ENCODE assay signal across 1 cellular context in genomic region chr7:135653285-135654080, GRCh38.
TF ChIP-seq lines count a peak whose summit lies in the region.

No MANE protein-coding gene starts in this region.

TF ChIP-seq in HEK293, 187 proteins besides CTCF, POLR2A, EP300 and RAD21 (continued from another document):
- TF ChIP-seq ZNF776 (tag by site-specific recombination; IDR thresholded peaks at IDR 0.05; ENCODE audit: borderline replicate concordance) (no peak), TCF7L2 (IDR thresholded peaks at IDR 0.05; ENCODE audit: borderline replicate concordance, low read depth, low read length) (no peak), REST (tag by site-specific recombination; IDR thresholded peaks at IDR 0.05) (peak; percentile 84), ZXDB (tag by site-specific recombination; IDR thresholded peaks at IDR 0.05) (peak; percentile 88), TRIM28 (IDR thresholded peaks at IDR 0.05; ENCODE audit: borderline replicate concordance, low read length) (no peak), YY1 (tag by site-specific recombination; IDR thresholded peaks at IDR 0.05) (no peak), ZNF473 (tag by site-specific recombination; IDR thresholded peaks at IDR 0.05) (no peak), ZNF548 (tag by site-specific recombination; IDR thresholded peaks at IDR 0.05) (no peak), ZNF654 (tag by site-specific recombination; IDR thresholded peaks at IDR 0.05; ENCODE audit: low read depth) (peak; percentile 48), SP7 (tag by site-specific recombination; IDR thresholded peaks at IDR 0.05) (no peak), ZNF138 (tag by site-specific recombination; IDR thresholded peaks at IDR 0.05; ENCODE audit: borderline replicate concordance) (peak; percentile 90; the same call in 1 of the 2 replicates), RBAK (tag by site-specific recombination; IDR thresholded peaks at IDR 0.05) (peak; percentile 79; the same call in 1 of the 2 replicates), ZNF433 (tag by site-specific recombination; IDR thresholded peaks at IDR 0.05; ENCODE audit: low read depth) (peak; percentile 95), ZNF624 (tag by site-specific recombination; IDR thresholded peaks at IDR 0.05) (no peak), ZNF394 (tag by site-specific recombination; IDR thresholded peaks at IDR 0.05; ENCODE audit: borderline replicate concordance) (peak; percentile 99), ZNF791 (tag by site-specific recombination; IDR thresholded peaks at IDR 0.05) (0 out of 2 replicates have a peak, but pooled peaks have one; percentile 37), ZNF777 (tag by site-specific recombination; IDR thresholded peaks at IDR 0.05; ENCODE audit: borderline replicate concordance) (no peak), ZNF132 (tag by site-specific recombination; IDR thresholded peaks at IDR 0.05; ENCODE audit: borderline replicate concordance) (no peak), ZNF174 (tag by site-specific recombination; IDR thresholded peaks at IDR 0.05) (no peak), TSHZ1 (tag by site-specific recombination; IDR thresholded peaks at IDR 0.05; ENCODE audit: borderline replicate concordance) (no peak; the same call in 1 of the 2 replicates), PATZ1 (tag by site-specific recombination; IDR thresholded peaks at IDR 0.05) (no peak), ZNF549 (tag by site-specific recombination; IDR thresholded peaks at IDR 0.05) (no peak), SP3 (tag by site-specific recombination; IDR thresholded peaks at IDR 0.05) (peak; percentile 40; the same call in 1 of the 2 replicates), ZBTB20 (tag by site-specific recombination; IDR thresholded peaks at IDR 0.05) (no peak), ZNF514 (tag by site-specific recombination; IDR thresholded peaks at IDR 0.05) (0 out of 2 replicates have a peak, but pooled peaks have one; percentile 19), MZF1 (tag by site-specific recombination; IDR thresholded peaks at IDR 0.05; ENCODE audit: borderline replicate concordance) (no peak; the same call in 1 of the 2 replicates), ZNF701 (tag by site-specific recombination; IDR thresholded peaks at IDR 0.05) (no peak), ZNF416 (tag by site-specific recombination; IDR thresholded peaks at IDR 0.05) (no peak), ZNF311 (tag by site-specific recombination; IDR thresholded peaks at IDR 0.05; ENCODE audit: borderline replicate concordance) (no peak), ZNF76 (tag by site-specific recombination; IDR thresholded peaks at IDR 0.05; ENCODE audit: borderline replicate concordance, low read depth) (no peak), ZBTB17 (tag by site-specific recombination; IDR thresholded peaks at IDR 0.05) (no peak), ZNF521 (tag by site-specific recombination; IDR thresholded peaks at IDR 0.05) (no peak), ELK4 (IDR thresholded peaks at IDR 0.05; ENCODE audit: borderline replicate concordance, low read depth, low read length) (no peak), ZNF214 (tag by site-specific recombination; IDR thresholded peaks at IDR 0.05; ENCODE audit: borderline replicate concordance) (no peak; the same call in 1 of the 2 replicates), ZNF571 (tag by site-specific recombination; IDR thresholded peaks at IDR 0.05) (no peak), ZNF121 (tag by site-specific recombination; IDR thresholded peaks at IDR 0.05) (peak; percentile 51; the same call in 1 of the 2 replicates), ZBTB48 (tag by site-specific recombination; IDR thresholded peaks at IDR 0.05) (no peak), ZNF114 (tag by site-specific recombination; IDR thresholded peaks at IDR 0.05) (no peak), ZNF155 (tag by site-specific recombination; IDR thresholded peaks at IDR 0.05) (no peak), HIC1 (tag by site-specific recombination; IDR thresholded peaks at IDR 0.05) (no peak; the same call in 1 of the 2 replicates), BCL6B (tag by site-specific recombination; IDR thresholded peaks at IDR 0.05) (no peak), ZNF423 (tag by site-specific recombination; IDR thresholded peaks at IDR 0.05) (no peak)
